Comparison of ENCODE assay signal across 14 cellular contexts in genomic region chr20:49575551-49576060, GRCh38. TPM values are rescaled to one million over a fixed set of nuclear protein-coding genes. Genes with fewer than 3 reads are reported as not detected.
DNase-seq lines count a peak whose midpoint lies in the region; ATAC-seq and TF ChIP-seq lines count a peak whose summit lies in the region.
"Had no signal": no experiment of that assay in that cellular context is flagged by ENCODE, and none has a peak within 500 bp of the region (broad histone marks: within the 10 kb centered on the region; RNA-seq: fewer than 3 reads in every experiment).

No MANE protein-coding gene starts in this region.

- H3K4me2 ChIP-seq in PC-3 (ENCODE audit: low read length): no peak overlapping the region

- H3K9ac ChIP-seq in PC-3 (ENCODE audit: low read length): no peak overlapping the region

- H3K4me1 ChIP-seq in PC-3 (ENCODE audit: insufficient read depth, low read length) (peaks cover 7% of the 10 kb centered on the region), spleen (peaks cover 0 to 4% (median 0%) of the 10 kb centered on the region in 6 donors), thyroid gland (peaks cover 0 to 4% of the 10 kb centered on the region in 2 donors)

- H4K20me1 ChIP-seq in PC-3 (ENCODE audit: low read length): no peaks in the 10 kb centered on the region

- no peak overlapping the region for H2AFZ ChIP-seq in PC-3 (ENCODE audit: low read length)

- ATAC-seq in PC-3: no peak
- ATAC-seq in left cardiac atrium: peak in 1 of 2 donors; percentile 23
- no peak for ATAC-seq in HG03135 (IDR thresholded peaks at IDR 0.05; ENCODE audit: unreplicated experiment)
- ATAC-seq: GM12878, Panc1 had no signal

- H3K27ac ChIP-seq in PC-3 (ENCODE audit: low read length) (no peak overlapping the region), spleen (no peak overlapping the region), thyroid gland (no peak overlapping the region)
- H3K27ac ChIP-seq: brain microvascular endothelial cell had no signal

- BruUV-seq in PC-3 (replicated peaks; lab: Mats Ljungman, UMichigan): no TSS peak

- CTCF ChIA-PET in PC-3 (lab: Charles Lee): no interaction called here

- no peak overlapping the region for H3K4me3 ChIP-seq in PC-3 (ENCODE audit: low read length)
- no peak overlapping the region for H3K4me3 ChIP-seq in spleen
- no peak overlapping the region for H3K4me3 ChIP-seq in thyroid gland (replicated peaks in 1 of 3)
- H3K4me3 ChIP-seq: GM12878, tibial nerve had no signal

- intact Hi-C loops in PC-3 (cut with micrococcal nuclease) (no loop called here), left cardiac atrium (cut with DNase I) (no loop called here), spleen (cut with DNase I; ENCODE audit: low total_unique reads) (no loop called here), thyroid gland (cut with DNase I) (no loop called here)

- H3F3A ChIP-seq in PC-3 (ENCODE audit: low read length, unreplicated experiment): no peaks in the 10 kb centered on the region

- POLR2A ChIA-PET in PC-3 (lab: Charles Lee; ENCODE audit: unreplicated experiment): no interaction called here

- TF ChIP-seq CTCF in PC-3 (conservative IDR thresholded peaks at IDR 0.05; ENCODE audit: low read depth, low read length) (no peak), spleen (IDR thresholded peaks at IDR 0.05 in 8 of 11, conservative IDR thresholded peaks at IDR 0.05 in 3 of 11) (no peak), thyroid gland (IDR thresholded peaks at IDR 0.05) (no peak)

- DNase-seq in HT-29 (ENCODE audit: low spot score) (peak; percentile 48), PC-3 (peak; percentile 19), left cardiac atrium (peak; percentile 39), spleen (peak; percentile 38), cerebellar nuclear complex (lab: John Stamatoyannopoulos, UW) (no peak), thyroid gland (no peak)
- DNase-seq: brain microvascular endothelial cell; Calu3; erythroblast; stimulated activated CD4-positive, alpha-beta T cell treated with anti-CD3 and anti-CD28 coated beads, Interleukin-4, amount 100 ng/mL, for 4 hours had no signal

- H3K36me3 ChIP-seq in PC-3 (ENCODE audit: low read depth, low read length) (no peaks in the 10 kb centered on the region), spleen (no peaks in the 10 kb centered on the region), thyroid gland (no peaks in the 10 kb centered on the region)
- H3K36me3 ChIP-seq: brain microvascular endothelial cell, tibial nerve had no signal

- TF ChIP-seq POLR2A in spleen (IDR thresholded peaks at IDR 0.05): no peak
- TF ChIP-seq POLR2A in thyroid gland (IDR thresholded peaks at IDR 0.05): no peak

- H3K79me2 ChIP-seq in PC-3 (ENCODE audit: low read length): no peaks in the 10 kb centered on the region

- H3K9me3 ChIP-seq in PC-3 (ENCODE audit: low read length) (no peaks in the 10 kb centered on the region), spleen (peaks cover 0 to 9% (median 0%) of the 10 kb centered on the region in 8 donors), thyroid gland (no peaks in the 10 kb centered on the region)

- no peaks in the 10 kb centered on the region for H3K9me2 ChIP-seq in PC-3 (replicated peaks; ENCODE audit: low read length)

- 77 to 91% (median 89%) methylated on average over 5 of the region's 5 CpGs for whole genome bisulfite sequencing in spleen, 5 donors
- 64 to 74% methylated on average over 4 to 5 of the region's 5 CpGs for WGBS in thyroid gland, 2 donors

- H3K27me3 ChIP-seq in PC-3 (ENCODE audit: low read length) (peaks cover 6% of the 10 kb centered on the region; the same call in 1 of the 2 replicates), spleen (replicated peaks in 1 of 7) (peaks cover 0 to 23% (median 9%) of the 10 kb centered on the region in 7 donors), thyroid gland (no peaks in the 10 kb centered on the region)
- H3K27me3 ChIP-seq: brain microvascular endothelial cell had no signal

RNA-seq across cellular contexts. Expression of gene PTGIS, which starts 7.7 kb away (rescaled TPM):
- not detected in 2 replicates for total RNA-seq in HT-29 (2014; rRNA removed; shearing (Covaris generic))
- total RNA-seq in PC-3 (2014; rRNA removed) (0.18 TPM in 1 of 2 replicates, not detected in the other), left cardiac atrium (100 to 1,000 TPM in 1 of 2 donors, 10 to 100 TPM in 1; 45.2 to 124 TPM), spleen (1 to 10 TPM in 3 of 7 donors, under 1 TPM in 4; 0.34 to 1.6 (median 0.98) TPM), thyroid gland (10 to 100 TPM in 3 of 4 donors, 1 to 10 TPM in 1; 4.4 to 41.2 (median 16.2) TPM)
- 1 to 10 TPM in 1 of 3 donors, under 1 TPM in 2; 0.15 to 1.5 (median 0.86) TPM for polyA plus RNA-seq in spleen
- polyA plus RNA-seq: GM12878 had no signal

Comparison
In these comparisons a context has a peak if more than half of its experiments do, and no peak if none do; other contexts are left out.
1. DNase-seq: peak in HT-29 (single experiment), PC-3 (single experiment), left cardiac atrium (single experiment) and spleen (single experiment); none in cerebellar nuclear complex (0 of 2) and thyroid gland (0 of 2).